In the genomic region with DNA sequence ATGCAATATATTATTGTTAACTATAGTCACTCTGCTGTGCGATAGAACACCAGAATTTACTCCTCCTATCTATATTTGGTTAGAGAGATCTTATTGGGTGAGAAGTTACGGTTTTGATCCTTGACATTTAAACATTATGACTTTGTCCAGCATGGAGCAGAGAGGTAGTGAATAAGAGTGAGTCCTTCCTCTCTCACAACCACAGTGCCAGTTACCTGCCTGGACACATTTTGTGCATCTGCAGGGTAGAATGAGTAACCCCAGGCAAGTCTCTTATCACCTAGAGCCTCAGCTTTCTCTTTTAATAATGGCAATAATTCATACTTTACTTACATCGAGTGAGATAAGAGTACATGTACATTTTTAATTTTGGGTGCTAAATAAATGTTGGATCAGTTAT, we compare ENCODE assay signal across 1 cellular context.
TF ChIP-seq lines count a peak whose summit lies in the region.

No MANE protein-coding gene starts in this region.

TF ChIP-seq in K562, 482 proteins besides CTCF, POLR2A, EP300 and RAD21:
- TF ChIP-seq KDM5B (IDR thresholded peaks at IDR 0.05; ENCODE audit: insufficient replicate concordance, low read depth, low read length) (no peak), TAL1 (IDR thresholded peaks at IDR 0.05) (no peak), POLR2H (tag; IDR thresholded peaks at IDR 0.05; ENCODE audit: low read depth) (no peak), NRF1 (conservative IDR thresholded peaks at IDR 0.05 in 1 of 2, IDR thresholded peaks at IDR 0.05 in 1 of 2) (no peak), SIN3B (IDR thresholded peaks at IDR 0.05; ENCODE audit: low read depth) (no peak), KLF6 (CRISPR knock-in tag; IDR thresholded peaks at IDR 0.05; ENCODE audit: borderline replicate concordance) (no peak), FOXA1 (IDR thresholded peaks at IDR 0.05; ENCODE audit: borderline replicate concordance) (no peak), EWSR1 (IDR thresholded peaks at IDR 0.05; ENCODE audit: borderline replicate concordance, low read depth, partially characterized antibody) (no peak), MIER1 (IDR thresholded peaks at IDR 0.05; ENCODE audit: low read depth) (no peak), DEAF1 (CRISPR knock-in tag; IDR thresholded peaks at IDR 0.05) (no peak), TCF3 (CRISPR knock-in tag; IDR thresholded peaks at IDR 0.05) (no peak), ESRRA (IDR thresholded peaks at IDR 0.05; ENCODE audit: borderline replicate concordance, low read depth) (no peak), PRPF4 (IDR thresholded peaks at IDR 0.05; ENCODE audit: insufficient read depth, low read depth, low read length, poor library complexity, severe bottlenecking) (no peak)
- TF ChIP-seq, protein P1, sequence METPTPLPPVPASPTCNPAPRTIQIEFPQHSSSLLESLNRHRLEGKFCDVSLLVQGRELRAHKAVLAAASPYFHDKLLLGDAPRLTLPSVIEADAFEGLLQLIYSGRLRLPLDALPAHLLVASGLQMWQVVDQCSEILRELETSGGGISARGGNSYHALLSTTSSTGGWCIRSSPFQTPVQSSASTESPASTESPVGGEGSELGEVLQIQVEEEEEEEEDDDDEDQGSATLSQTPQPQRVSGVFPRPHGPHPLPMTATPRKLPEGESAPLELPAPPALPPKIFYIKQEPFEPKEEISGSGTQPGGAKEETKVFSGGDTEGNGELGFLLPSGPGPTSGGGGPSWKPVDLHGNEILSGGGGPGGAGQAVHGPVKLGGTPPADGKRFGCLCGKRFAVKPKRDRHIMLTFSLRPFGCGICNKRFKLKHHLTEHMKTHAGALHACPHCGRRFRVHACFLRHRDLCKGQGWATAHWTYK (CRISPR knock-in tag; IDR thresholded peaks at IDR 0.05), result no peak
- TF ChIP-seq, protein P2, sequence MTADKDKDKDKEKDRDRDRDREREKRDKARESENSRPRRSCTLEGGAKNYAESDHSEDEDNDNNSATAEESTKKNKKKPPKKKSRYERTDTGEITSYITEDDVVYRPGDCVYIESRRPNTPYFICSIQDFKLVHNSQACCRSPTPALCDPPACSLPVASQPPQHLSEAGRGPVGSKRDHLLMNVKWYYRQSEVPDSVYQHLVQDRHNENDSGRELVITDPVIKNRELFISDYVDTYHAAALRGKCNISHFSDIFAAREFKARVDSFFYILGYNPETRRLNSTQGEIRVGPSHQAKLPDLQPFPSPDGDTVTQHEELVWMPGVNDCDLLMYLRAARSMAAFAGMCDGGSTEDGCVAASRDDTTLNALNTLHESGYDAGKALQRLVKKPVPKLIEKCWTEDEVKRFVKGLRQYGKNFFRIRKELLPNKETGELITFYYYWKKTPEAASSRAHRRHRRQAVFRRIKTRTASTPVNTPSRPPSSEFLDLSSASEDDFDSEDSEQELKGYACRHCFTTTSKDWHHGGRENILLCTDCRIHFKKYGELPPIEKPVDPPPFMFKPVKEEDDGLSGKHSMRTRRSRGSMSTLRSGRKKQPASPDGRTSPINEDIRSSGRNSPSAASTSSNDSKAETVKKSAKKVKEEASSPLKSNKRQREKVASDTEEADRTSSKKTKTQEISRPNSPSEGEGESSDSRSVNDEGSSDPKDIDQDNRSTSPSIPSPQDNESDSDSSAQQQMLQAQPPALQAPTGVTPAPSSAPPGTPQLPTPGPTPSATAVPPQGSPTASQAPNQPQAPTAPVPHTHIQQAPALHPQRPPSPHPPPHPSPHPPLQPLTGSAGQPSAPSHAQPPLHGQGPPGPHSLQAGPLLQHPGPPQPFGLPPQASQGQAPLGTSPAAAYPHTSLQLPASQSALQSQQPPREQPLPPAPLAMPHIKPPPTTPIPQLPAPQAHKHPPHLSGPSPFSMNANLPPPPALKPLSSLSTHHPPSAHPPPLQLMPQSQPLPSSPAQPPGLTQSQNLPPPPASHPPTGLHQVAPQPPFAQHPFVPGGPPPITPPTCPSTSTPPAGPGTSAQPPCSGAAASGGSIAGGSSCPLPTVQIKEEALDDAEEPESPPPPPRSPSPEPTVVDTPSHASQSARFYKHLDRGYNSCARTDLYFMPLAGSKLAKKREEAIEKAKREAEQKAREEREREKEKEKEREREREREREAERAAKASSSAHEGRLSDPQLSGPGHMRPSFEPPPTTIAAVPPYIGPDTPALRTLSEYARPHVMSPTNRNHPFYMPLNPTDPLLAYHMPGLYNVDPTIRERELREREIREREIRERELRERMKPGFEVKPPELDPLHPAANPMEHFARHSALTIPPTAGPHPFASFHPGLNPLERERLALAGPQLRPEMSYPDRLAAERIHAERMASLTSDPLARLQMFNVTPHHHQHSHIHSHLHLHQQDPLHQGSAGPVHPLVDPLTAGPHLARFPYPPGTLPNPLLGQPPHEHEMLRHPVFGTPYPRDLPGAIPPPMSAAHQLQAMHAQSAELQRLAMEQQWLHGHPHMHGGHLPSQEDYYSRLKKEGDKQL (CRISPR knock-in tag; IDR thresholded peaks at IDR 0.05; ENCODE audit: borderline replicate concordance), result no peak
